Comparison of ENCODE assay signal across 14 cellular contexts in genomic region chr6:150492941-150493340, GRCh38.
A peak's percentile ranks its signal among the peaks of the same experiment; 100 is the strongest.
DNase-seq lines count a peak whose midpoint lies in the region; ATAC-seq and TF ChIP-seq lines count a peak whose summit lies in the region.
"Had no signal": no experiment of that assay in that cellular context is flagged by ENCODE, and none has a peak within 500 bp of the region (broad histone marks: within the 10 kb centered on the region; RNA-seq: fewer than 3 reads in every experiment).

No MANE protein-coding gene starts in this region.

- intact Hi-C loops in left ventricle myocardium inferior (cut with micrococcal nuclease) (no loop called here), right cardiac atrium (cut with DNase I) (no loop called here)
- intact Hi-C loops in activated T-helper 1 cell treated with anti-CD3 and anti-CD28 coated beads, Interleukin-12 subunit alpha, Interleukin-12 subunit beta, Interleukin-2, Interleukin-4 antibody, amounts not matched to agents 30 ng/mL and 10 ng/mL and 1 ng/mL, durations not matched to agents 14 hours and 24 hours and 36 hours (cut with micrococcal nuclease): no loop called here

- no peaks in the 10 kb centered on the region for H3K36me3 Mint-ChIP-seq in activated T-helper 1 cell treated with anti-CD3 and anti-CD28 coated beads, Interleukin-12 subunit alpha, Interleukin-12 subunit beta, Interleukin-2, Interleukin-4 antibody, amounts not matched to agents 30 ng/mL and 10 ng/mL and 1 ng/mL, durations not matched to agents 14 hours and 24 hours and 36 hours (ENCODE audit: low read depth)

- no peak for TF ChIP-seq CTCF in left ventricle myocardium inferior (IDR thresholded peaks at IDR 0.05; ENCODE audit: borderline replicate concordance)
- no peak for TF ChIP-seq CTCF in astrocyte of the spinal cord (IDR thresholded peaks at IDR 0.05; ENCODE audit: low read depth, low read length)
- TF ChIP-seq CTCF in fibroblast of villous mesenchyme (IDR thresholded peaks at IDR 0.05; ENCODE audit: insufficient read depth, low read depth, low read length): no peak

- no peak for ATAC-seq in right cardiac atrium
- no peak for ATAC-seq in GM18511 (IDR thresholded peaks at IDR 0.05; ENCODE audit: unreplicated experiment)
- ATAC-seq: Right ventricle myocardium inferior had no signal

- peaks cover 15% of the 10 kb centered on the region for H3K9me3 Mint-ChIP-seq in activated T-helper 1 cell treated with anti-CD3 and anti-CD28 coated beads, Interleukin-12 subunit alpha, Interleukin-12 subunit beta, Interleukin-2, Interleukin-4 antibody, amounts not matched to agents 30 ng/mL and 10 ng/mL and 1 ng/mL, durations not matched to agents 14 hours and 24 hours and 36 hours

- H3K27ac ChIP-seq in left ventricle myocardium inferior (replicated peaks) (peak overlapping the region; percentile 45), right cardiac atrium (ENCODE audit: low read length) (no peak overlapping the region)
- H3K27ac ChIP-seq: ascending aorta, thoracic aorta had no signal

- H3K36me3 ChIP-seq in left ventricle myocardium inferior: no peaks in the 10 kb centered on the region
- H3K36me3 ChIP-seq: ascending aorta, thoracic aorta had no signal

- H3K27me3 ChIP-seq in left ventricle myocardium inferior (ENCODE audit: low read depth) (no peaks in the 10 kb centered on the region), right cardiac atrium (ENCODE audit: control insufficient read depth, insufficient read depth) (no peaks in the 10 kb centered on the region)
- H3K27me3 ChIP-seq: ascending aorta had no signal

- H3K27me3 Mint-ChIP-seq in activated T-helper 1 cell treated with anti-CD3 and anti-CD28 coated beads, Interleukin-12 subunit alpha, Interleukin-12 subunit beta, Interleukin-2, Interleukin-4 antibody, amounts not matched to agents 30 ng/mL and 10 ng/mL and 1 ng/mL, durations not matched to agents 14 hours and 24 hours and 36 hours (ENCODE audit: insufficient read depth): peaks cover 6% of the 10 kb centered on the region

- 69% methylated on average over 7 of the region's 7 CpGs for WGBS in right cardiac atrium

- H3K27ac Mint-ChIP-seq in activated T-helper 1 cell treated with anti-CD3 and anti-CD28 coated beads, Interleukin-12 subunit alpha, Interleukin-12 subunit beta, Interleukin-2, Interleukin-4 antibody, amounts not matched to agents 30 ng/mL and 10 ng/mL and 1 ng/mL, durations not matched to agents 14 hours and 24 hours and 36 hours: no peak overlapping the region
- H3K27ac Mint-ChIP-seq: activated T-helper 2 cell treated with anti-CD3 and anti-CD28 coated beads, Interferon-gamma antibody, Interleukin-2, Interleukin-4, amounts not matched to agents 10 μg/mL and 5 μg/mL and 100 μg/mL, durations not matched to agents 14 hours and 24 hours and 36 hours had no signal

- no peak overlapping the region for H3K4me3 Mint-ChIP-seq in activated T-helper 1 cell treated with anti-CD3 and anti-CD28 coated beads, Interleukin-12 subunit alpha, Interleukin-12 subunit beta, Interleukin-2, Interleukin-4 antibody, amounts not matched to agents 30 ng/mL and 10 ng/mL and 1 ng/mL, durations not matched to agents 14 hours and 24 hours and 36 hours

- H3K9me3 ChIP-seq in left ventricle myocardium inferior (replicated peaks) (no peaks in the 10 kb centered on the region), right cardiac atrium (ENCODE audit: control insufficient read depth, low read length) (no peaks in the 10 kb centered on the region)
- H3K9me3 ChIP-seq: ascending aorta, thoracic aorta had no signal

- in situ Hi-C loops in astrocyte of the spinal cord (cut with HindIII; ENCODE audit: low sequenced_read_pairs): no loop called here

- H3K4me1 ChIP-seq in left ventricle myocardium inferior (peaks cover 19% of the 10 kb centered on the region), right cardiac atrium (ENCODE audit: control insufficient read depth, insufficient read depth, low read length) (no peaks in the 10 kb centered on the region)
- H3K4me1 ChIP-seq: ascending aorta had no signal

- peaks cover 8% of the 10 kb centered on the region for H3K4me1 Mint-ChIP-seq in activated T-helper 1 cell treated with anti-CD3 and anti-CD28 coated beads, Interleukin-12 subunit alpha, Interleukin-12 subunit beta, Interleukin-2, Interleukin-4 antibody, amounts not matched to agents 30 ng/mL and 10 ng/mL and 1 ng/mL, durations not matched to agents 14 hours and 24 hours and 36 hours (ENCODE audit: low read depth)

- H3K4me3 ChIP-seq in left ventricle myocardium inferior: no peak overlapping the region
- no peak overlapping the region for H3K4me3 ChIP-seq in right cardiac atrium (ENCODE audit: low read length)
- no peak overlapping the region for H3K4me3 ChIP-seq in astrocyte of the spinal cord (ENCODE audit: low read depth, low read length)
- no peak overlapping the region for H3K4me3 ChIP-seq in fibroblast of villous mesenchyme (ENCODE audit: low read depth, low read length)
- H3K4me3 ChIP-seq: ascending aorta, thoracic aorta had no signal

- DNase-seq in left ventricle myocardium inferior (no peak), right cardiac atrium (no peak), astrocyte of the spinal cord (ENCODE audit: low read depth, low spot score) (peak; percentile 85), fibroblast of villous mesenchyme (ENCODE audit: low read depth) (peak; percentile 19), ureter (ENCODE audit: low spot score) (peak; percentile 44), NCI-H2107 treated with DMSO at 0.1 percent for 48 hours (lab: John Stamatoyannopoulos, UW; ENCODE audit: unreplicated experiment) (no peak)
- DNase-seq in activated T-helper 1 cell treated with anti-CD3 and anti-CD28 coated beads, Interleukin-12 subunit alpha, Interleukin-12 subunit beta, Interleukin-2, Interleukin-4 antibody, amounts not matched to agents 30 ng/mL and 10 ng/mL and 1 ng/mL, durations not matched to agents 14 hours and 24 hours and 36 hours (ENCODE audit: low spot score): no peak
- DNase-seq: activated CD4-positive, alpha-beta T cell treated with anti-CD3 and anti-CD28 coated beads, Interleukin-2, amount 50 U/mL, for 48 hours; hippocampal formation had no signal

Comparison
In these comparisons a context has a peak if more than half of its experiments do, and no peak if none do; other contexts are left out.
1. DNase-seq: peak in astrocyte of the spinal cord (single experiment), fibroblast of villous mesenchyme (single experiment) and ureter (single experiment); none in left ventricle myocardium inferior (single experiment), right cardiac atrium (0 of 3), activated T-helper 1 cell treated with anti-CD3 and anti-CD28 coated beads, Interleukin-12 subunit alpha, Interleukin-12 subunit beta, Interleukin-2, Interleukin-4 antibody, amounts not matched to agents 30 ng/mL and 10 ng/mL and 1 ng/mL, durations not matched to agents 14 hours and 24 hours and 36 hours (single experiment) and NCI-H2107 treated with DMSO at 0.1 percent for 48 hours (single experiment).